ENCODE assay signal across 16 cellular contexts in genomic region chr20:33309631-33310030, GRCh38.
A peak's percentile ranks its signal among the peaks of the same experiment; 100 is the strongest.
DNase-seq lines count a peak whose midpoint lies in the region; ATAC-seq lines count a peak whose summit lies in the region.
"Had no signal": no experiment of that assay in that cellular context is flagged by ENCODE, and none has a peak within 500 bp of the region (broad histone marks: within the 10 kb centered on the region; RNA-seq: fewer than 3 reads in every experiment).

No MANE protein-coding gene starts in this region.

- H3K36me3 Mint-ChIP-seq in stimulated activated effector memory CD8-positive, alpha-beta T cell treated with anti-CD3 and anti-CD28 coated beads, Interleukin-12 subunit alpha, Interleukin-12 subunit beta, amount 100 ng/mL, for 72 hours: no peaks in the 10 kb centered on the region
- H3K36me3 Mint-ChIP-seq: CD8-positive, alpha-beta T cell had no signal

- H3K9me3 Mint-ChIP-seq in stimulated activated effector memory CD8-positive, alpha-beta T cell treated with anti-CD3 and anti-CD28 coated beads, Interleukin-12 subunit alpha, Interleukin-12 subunit beta, amount 100 ng/mL, for 72 hours: no peaks in the 10 kb centered on the region
- H3K9me3 Mint-ChIP-seq: CD8-positive, alpha-beta T cell; T-helper 2 cell treated with Interferon-gamma antibody and Interleukin-4, amounts not matched to agents 5 μg/mL and 100 μg/mL, for 36 hours had no signal

- H3K4me1 Mint-ChIP-seq in stimulated activated effector memory CD8-positive, alpha-beta T cell treated with anti-CD3 and anti-CD28 coated beads, Interleukin-12 subunit alpha, Interleukin-12 subunit beta, amount 100 ng/mL, for 72 hours: no peaks in the 10 kb centered on the region

- H3K4me3 Mint-ChIP-seq in stimulated activated effector memory CD8-positive, alpha-beta T cell treated with anti-CD3 and anti-CD28 coated beads, Interleukin-12 subunit alpha, Interleukin-12 subunit beta, amount 100 ng/mL, for 72 hours: no peak overlapping the region
- H3K4me3 Mint-ChIP-seq: CD8-positive, alpha-beta T cell; H9; T-helper 2 cell treated with Interferon-gamma antibody and Interleukin-4, amounts not matched to agents 5 μg/mL and 100 μg/mL, for 36 hours had no signal

- no peak overlapping the region for H3K27ac Mint-ChIP-seq in stimulated activated effector memory CD8-positive, alpha-beta T cell treated with anti-CD3 and anti-CD28 coated beads, Interleukin-12 subunit alpha, Interleukin-12 subunit beta, amount 100 ng/mL, for 72 hours
- H3K27ac Mint-ChIP-seq: CD8-positive, alpha-beta T cell; T-helper 2 cell treated with Interferon-gamma antibody and Interleukin-4, amounts not matched to agents 5 μg/mL and 100 μg/mL, for 36 hours had no signal

- peak; percentile 8 for ATAC-seq in stimulated activated effector memory CD8-positive, alpha-beta T cell treated with anti-CD3 and anti-CD28 coated beads, Interleukin-12 subunit alpha, Interleukin-12 subunit beta, amount 100 ng/mL, for 72 hours
- no peak for ATAC-seq in HG03521 (IDR thresholded peaks at IDR 0.05; ENCODE audit: unreplicated experiment)
- ATAC-seq: CD8-positive, alpha-beta T cell had no signal

- peak; percentile 16 to 49 for DNase-seq in NCI-H524 (lab: John Stamatoyannopoulos, UW)
- no peak for DNase-seq in NCI-H524 treated with DMSO at 0.1 percent for 48 hours (lab: John Stamatoyannopoulos, UW)
- DNase-seq in NCI-H1105 treated with DMSO at 0.1 percent for 48 hours (lab: John Stamatoyannopoulos, UW): peak; percentile 51
- DNase-seq in NCI-H345 treated with DMSO at 0.1 percent for 48 hours (lab: John Stamatoyannopoulos, UW; ENCODE audit: unreplicated experiment): peak; percentile 84
- DNase-seq in stimulated activated effector memory CD8-positive, alpha-beta T cell treated with anti-CD3 and anti-CD28 coated beads, Interleukin-12 subunit alpha, Interleukin-12 subunit beta, amount 100 ng/mL, for 72 hours (ENCODE audit: low spot score in 2 of 2): no peak
- DNase-seq in NK-92 (lab: John Stamatoyannopoulos, UW; ENCODE audit: unreplicated experiment): no peak
- DNase-seq: CD8-positive, alpha-beta T cell; GDM1; H9; MM.1S; NCI-H1092; NCI-H187 treated with DMSO at 0.1 percent for 48 hours; NCI-H510A; Right ventricle myocardium superior had no signal

Comparison
In these comparisons a context has a peak if more than half of its experiments do, and no peak if none do; other contexts are left out.
1. DNase-seq: peak in NCI-H524 (2 of 2), NCI-H1105 treated with DMSO at 0.1 percent for 48 hours (single experiment) and NCI-H345 treated with DMSO at 0.1 percent for 48 hours (single experiment); none in NCI-H524 treated with DMSO at 0.1 percent for 48 hours (single experiment), stimulated activated effector memory CD8-positive, alpha-beta T cell treated with anti-CD3 and anti-CD28 coated beads, Interleukin-12 subunit alpha, Interleukin-12 subunit beta, amount 100 ng/mL, for 72 hours (0 of 2) and NK-92 (single experiment).